2 cellular contexts compared by ENCODE assay signal in genomic region chr10:64271983-64272382, GRCh38.
TF ChIP-seq lines count a peak whose summit lies in the region.

No MANE protein-coding gene starts in this region.

TF ChIP-seq in HCT116, 20 proteins besides CTCF, POLR2A, EP300 and RAD21 (continued from another document):
- TF ChIP-seq REST (IDR thresholded peaks at IDR 0.05; ENCODE audit: low read depth) (no peak), TCF7L2 (IDR thresholded peaks at IDR 0.05; ENCODE audit: borderline replicate concordance, extremely low read depth, insufficient read depth, insufficient read length) (no peak), ELF1 (IDR thresholded peaks at IDR 0.05; ENCODE audit: borderline replicate concordance, low read depth) (no peak), ZBTB33 (IDR thresholded peaks at IDR 0.05; ENCODE audit: extremely low read depth, insufficient replicate concordance, low read length) (no peak), SIN3A (IDR thresholded peaks at IDR 0.05; ENCODE audit: low read depth) (no peak), JUND (IDR thresholded peaks at IDR 0.05) (no peak), EZH2phosphoT487 (IDR thresholded peaks at IDR 0.05; ENCODE audit: borderline replicate concordance) (no peak), FOSL1 (IDR thresholded peaks at IDR 0.05; ENCODE audit: low read depth) (no peak)

TF ChIP-seq in WTC11, 78 proteins besides CTCF, POLR2A, EP300 and RAD21:
- TF ChIP-seq ZNF512 (CRISPR knock-in tag; IDR thresholded peaks at IDR 0.05; ENCODE audit: borderline replicate concordance): no peak
- no peak for TF ChIP-seq E2F1 (CRISPR knock-in tag; IDR thresholded peaks at IDR 0.05)
- TF ChIP-seq SP1 (CRISPR knock-in tag; conservative IDR thresholded peaks at IDR 0.05): no peak
- TF ChIP-seq ZNF425 (CRISPR knock-in tag; conservative IDR thresholded peaks at IDR 0.05): no peak
- TF ChIP-seq NR1H2 (CRISPR knock-in tag; IDR thresholded peaks at IDR 0.05): no peak
- TF ChIP-seq CBFB (CRISPR knock-in tag; IDR thresholded peaks at IDR 0.05; ENCODE audit: low read depth): no peak
- no peak for TF ChIP-seq KAT7 (CRISPR knock-in tag; IDR thresholded peaks at IDR 0.05; ENCODE audit: borderline replicate concordance)
- TF ChIP-seq MAX (CRISPR knock-in tag; IDR thresholded peaks at IDR 0.05): no peak
- no peak for TF ChIP-seq ARID4B (CRISPR knock-in tag; IDR thresholded peaks at IDR 0.05; ENCODE audit: borderline replicate concordance)
- TF ChIP-seq ERG (CRISPR knock-in tag; IDR thresholded peaks at IDR 0.05): no peak
- TF ChIP-seq ZNF219 (CRISPR knock-in tag; IDR thresholded peaks at IDR 0.05; ENCODE audit: borderline replicate concordance): no peak
- TF ChIP-seq ZBTB21 (CRISPR knock-in tag; IDR thresholded peaks at IDR 0.05; ENCODE audit: borderline replicate concordance): no peak
- TF ChIP-seq FOXP4 (CRISPR knock-in tag; IDR thresholded peaks at IDR 0.05): no peak
- TF ChIP-seq ZNF317 (CRISPR knock-in tag; IDR thresholded peaks at IDR 0.05; ENCODE audit: borderline replicate concordance, low read depth): no peak
- no peak for TF ChIP-seq GABPB1 (CRISPR knock-in tag; IDR thresholded peaks at IDR 0.05)
